ENCODE assay signal across 9 cellular contexts in the genomic region with DNA sequence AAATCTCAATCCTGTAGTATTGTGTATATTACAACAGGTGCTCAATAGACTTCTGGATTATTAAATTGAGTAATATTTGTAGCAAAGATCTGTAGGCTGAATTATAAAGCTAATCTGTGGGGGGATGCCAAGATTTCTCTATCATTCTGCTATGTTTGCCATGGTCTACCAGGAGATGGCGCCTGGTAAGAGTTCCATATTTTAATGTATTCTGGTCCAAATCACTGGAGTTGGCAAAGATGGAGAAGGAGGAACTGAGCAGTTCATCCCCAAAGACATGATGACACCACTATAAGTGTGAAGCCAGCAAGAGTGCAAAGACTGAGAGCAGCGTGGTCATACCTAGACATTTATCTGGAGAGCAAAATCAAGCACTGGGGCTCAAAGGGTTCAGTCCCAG.
DNase-seq lines count a peak whose midpoint lies in the region; TF ChIP-seq lines count a peak whose summit lies in the region.
"Had no signal": no experiment of that assay in that cellular context is flagged by ENCODE, and none has a peak within 500 bp of the region (broad histone marks: within the 10 kb centered on the region; RNA-seq: fewer than 3 reads in every experiment).

No MANE protein-coding gene starts in this region.

- H3K27me3 Mint-ChIP-seq in activated T-cell treated with anti-CD3 and anti-CD28 coated beads, Interleukin-2, amount 50 U/mL, for 24 hours, result no peaks in the 10 kb centered on the region
- H3K27me3 Mint-ChIP-seq in T-helper 2 cell treated with Interferon-gamma antibody and Interleukin-4, amounts not matched to agents 5 μg/mL and 100 μg/mL, for 36 hours (ENCODE audit: low read depth), result no peaks in the 10 kb centered on the region

- no peak overlapping the region for H3K9ac ChIP-seq in OCI-LY3 (ENCODE audit: low read length)

- no peak overlapping the region for H3K4me3 ChIP-seq in GM12875 (ENCODE audit: low read depth, low read length)
- H3K4me3 ChIP-seq in OCI-LY3 (ENCODE audit: low read length), result no peak overlapping the region
- no peak overlapping the region for H3K4me3 ChIP-seq in fibroblast of pulmonary artery (replicated peaks; ENCODE audit: low read depth, low read length)

- no peaks in the 10 kb centered on the region for H3K36me3 Mint-ChIP-seq in activated T-cell treated with anti-CD3 and anti-CD28 coated beads, Interleukin-2, amount 50 U/mL, for 24 hours (ENCODE audit: low read depth)
- no peaks in the 10 kb centered on the region for H3K36me3 Mint-ChIP-seq in T-helper 2 cell treated with Interferon-gamma antibody and Interleukin-4, amounts not matched to agents 5 μg/mL and 100 μg/mL, for 36 hours (ENCODE audit: low read depth)

- no peaks in the 10 kb centered on the region for H4K20me1 ChIP-seq in OCI-LY3 (ENCODE audit: insufficient read depth, low read length)

- peaks cover 27% of the 10 kb centered on the region for H3K4me1 ChIP-seq in OCI-LY3 (ENCODE audit: low read length)

- H3K9me3 Mint-ChIP-seq in activated T-cell treated with anti-CD3 and anti-CD28 coated beads, Interleukin-2, amount 50 U/mL, for 24 hours, result no peaks in the 10 kb centered on the region
- no peaks in the 10 kb centered on the region for H3K9me3 Mint-ChIP-seq in T-helper 2 cell treated with Interferon-gamma antibody and Interleukin-4, amounts not matched to agents 5 μg/mL and 100 μg/mL, for 36 hours

- no peaks in the 10 kb centered on the region for H3K36me3 ChIP-seq in OCI-LY3 (replicated peaks; ENCODE audit: low read depth, low read length)

- no peak overlapping the region for H3K27ac ChIP-seq in OCI-LY3 (ENCODE audit: low read length)

- no peaks in the 10 kb centered on the region for H3K79me2 ChIP-seq in OCI-LY3 (ENCODE audit: low read length)

- TF ChIP-seq CTCF in GM12875 (IDR thresholded peaks at IDR 0.05; ENCODE audit: borderline replicate concordance, insufficient read depth, low read depth, low read length) (peak; percentile 27; the same call in 1 of the 2 replicates), OCI-LY3 (IDR thresholded peaks at IDR 0.05; ENCODE audit: low read depth, low read length) (peak; percentile 67), fibroblast of pulmonary artery (IDR thresholded peaks at IDR 0.05; ENCODE audit: low read length, missing control alignments) (peak; percentile 37)

- DNase-seq in AML-193 (lab: John Stamatoyannopoulos, UW), result peak; percentile 51 to 75
- DNase-seq in fibroblast of pulmonary artery (ENCODE audit: low read depth), result peak; percentile 24
- DNase-seq in NCI-H1417 treated with DMSO at 0.1 percent for 48 hours (lab: John Stamatoyannopoulos, UW), result no peak
- DNase-seq in activated T-cell treated with anti-CD3 and anti-CD28 coated beads, Interleukin-2, amount 50 U/mL, for 24 hours, result no peak
- no peak for DNase-seq in T-helper 2 cell treated with Interferon-gamma antibody and Interleukin-4, amounts not matched to agents 5 μg/mL and 100 μg/mL, for 36 hours (ENCODE audit: low spot score)
- no peak for DNase-seq in NCI-H748 treated with DMSO at 0.1 percent for 48 hours (lab: John Stamatoyannopoulos, UW)
- DNase-seq: NCI-H526 had no signal

- H2AFZ ChIP-seq in OCI-LY3 (ENCODE audit: low read depth, low read length), result no peak overlapping the region

- no peak overlapping the region for H3K4me2 ChIP-seq in OCI-LY3 (ENCODE audit: low read length)

- peaks cover 30% of the 10 kb centered on the region for H3K4me1 Mint-ChIP-seq in activated T-cell treated with anti-CD3 and anti-CD28 coated beads, Interleukin-2, amount 50 U/mL, for 24 hours (ENCODE audit: low read depth)
- H3K4me1 Mint-ChIP-seq in T-helper 2 cell treated with Interferon-gamma antibody and Interleukin-4, amounts not matched to agents 5 μg/mL and 100 μg/mL, for 36 hours (ENCODE audit: low read depth), result peaks cover 7% of the 10 kb centered on the region

- no peaks in the 10 kb centered on the region for H3K27me3 ChIP-seq in OCI-LY3 (ENCODE audit: low read depth, low read length)

- H3K4me3 Mint-ChIP-seq in activated T-cell treated with anti-CD3 and anti-CD28 coated beads, Interleukin-2, amount 50 U/mL, for 24 hours, result no peak overlapping the region
- H3K4me3 Mint-ChIP-seq in T-helper 2 cell treated with Interferon-gamma antibody and Interleukin-4, amounts not matched to agents 5 μg/mL and 100 μg/mL, for 36 hours, result no peak overlapping the region

- no peak overlapping the region for H3K27ac Mint-ChIP-seq in activated T-cell treated with anti-CD3 and anti-CD28 coated beads, Interleukin-2, amount 50 U/mL, for 24 hours
- no peak overlapping the region for H3K27ac Mint-ChIP-seq in T-helper 2 cell treated with Interferon-gamma antibody and Interleukin-4, amounts not matched to agents 5 μg/mL and 100 μg/mL, for 36 hours

- no peaks in the 10 kb centered on the region for H3K9me3 ChIP-seq in OCI-LY3 (ENCODE audit: insufficient read depth, low read length)

Comparison
In these comparisons a context has a peak if more than half of its experiments do, and no peak if none do; other contexts are left out.
1. DNase-seq: peak in AML-193 (2 of 2) and fibroblast of pulmonary artery (single experiment); none in NCI-H1417 treated with DMSO at 0.1 percent for 48 hours (single experiment), activated T-cell treated with anti-CD3 and anti-CD28 coated beads, Interleukin-2, amount 50 U/mL, for 24 hours (single experiment), T-helper 2 cell treated with Interferon-gamma antibody and Interleukin-4, amounts not matched to agents 5 μg/mL and 100 μg/mL, for 36 hours (single experiment) and NCI-H748 treated with DMSO at 0.1 percent for 48 hours (single experiment).
2. Peak in every context shown above with its lines, with median percentiles within 50 percentile points of each other: CTCF ChIP-seq.